Comparison of ENCODE assay signal across 8 cellular contexts in genomic region chr4:70706516-70706915, GRCh38.
DNase-seq lines count a peak whose midpoint lies in the region; TF ChIP-seq lines count a peak whose summit lies in the region.

No MANE protein-coding gene starts in this region.

- peaks cover 22% of the 10 kb centered on the region for H3K4me1 Mint-ChIP-seq in dendritic cell treated with granulocyte-macrophage colony-stimulating factor and Interleukin-4, amounts not matched to agents 40 ng/mL and 50 ng/mL, for 4 days (ENCODE audit: low read depth)
- H3K4me1 Mint-ChIP-seq in nephron, result peaks cover 32% of the 10 kb centered on the region

- DNase-seq in LNCaP clone FGC (ENCODE audit: low read depth) (no peak), DMS153 (lab: John Stamatoyannopoulos, UW) (no peak), SW480 (ENCODE audit: low spot score) (no peak), germinal center (ENCODE audit: low spot score) (no peak), HEK293T (ENCODE audit: extremely low spot score) (no peak)

- no peaks in the 10 kb centered on the region for H3K27me3 Mint-ChIP-seq in dendritic cell treated with granulocyte-macrophage colony-stimulating factor and Interleukin-4, amounts not matched to agents 40 ng/mL and 50 ng/mL, for 4 days
- H3K27me3 Mint-ChIP-seq in nephron (ENCODE audit: low read depth), result no peaks in the 10 kb centered on the region

- POLR2A ChIA-PET in HEK293T (lab: Yijun Ruan, JAX), result interaction anchor here (1.0 to 3.4 kb wide), 5 partner anchors 16 to 114 kb away, joined by 3 to 19 read pairs (median 5); partner anchors contain the start of genes RUFY3 and UTP3

- H3K9me3 Mint-ChIP-seq in dendritic cell treated with granulocyte-macrophage colony-stimulating factor and Interleukin-4, amounts not matched to agents 40 ng/mL and 50 ng/mL, for 4 days, result no peaks in the 10 kb centered on the region
- H3K9me3 Mint-ChIP-seq in nephron, result no peaks in the 10 kb centered on the region

- H3K27ac ChIP-seq in C4-2B, result peak overlapping the region; percentile 87; the same call in 1 of the 2 replicates

- H3K27ac Mint-ChIP-seq in dendritic cell treated with granulocyte-macrophage colony-stimulating factor and Interleukin-4, amounts not matched to agents 40 ng/mL and 50 ng/mL, for 4 days, result peak overlapping the region; percentile 92
- peak overlapping the region; percentile 95 to 98 (median 97) for H3K27ac Mint-ChIP-seq in nephron

- H3K4me3 ChIP-seq in LNCaP clone FGC (ENCODE audit: low read depth, low read length), result peak overlapping the region; percentile 62

- CTCF ChIA-PET in HEK293T (lab: Yijun Ruan, JAX), result interaction anchor here (0.5 to 1.0 kb wide), 3 partner anchors 23 to 102 kb away, joined by 3 to 4 read pairs (median 3); no protein-coding TSS in a partner anchor

- peaks cover 11% of the 10 kb centered on the region for H3K36me3 Mint-ChIP-seq in dendritic cell treated with granulocyte-macrophage colony-stimulating factor and Interleukin-4, amounts not matched to agents 40 ng/mL and 50 ng/mL, for 4 days (ENCODE audit: low read depth)
- no peaks in the 10 kb centered on the region for H3K36me3 Mint-ChIP-seq in nephron (ENCODE audit: low read depth)

- TF ChIP-seq CTCF in C4-2B (conservative IDR thresholded peaks at IDR 0.05) (no peak), LNCaP clone FGC (IDR thresholded peaks at IDR 0.05; ENCODE audit: control insufficient read depth, extremely low read depth, insufficient read depth) (no peak), nephron (IDR thresholded peaks at IDR 0.05; ENCODE audit: unreplicated experiment in 3 of 3) (no peak)

- intact Hi-C loops in dendritic cell treated with granulocyte-macrophage colony-stimulating factor and Interleukin-4, amounts not matched to agents 40 ng/mL and 50 ng/mL, for 4 days (cut with micrococcal nuclease), result loop anchor here (10.0 kb wide), 1 partner anchor 68 kb away; no protein-coding TSS in a partner anchor

- H3K4me3 Mint-ChIP-seq in dendritic cell treated with granulocyte-macrophage colony-stimulating factor and Interleukin-4, amounts not matched to agents 40 ng/mL and 50 ng/mL, for 4 days, result peak overlapping the region; percentile 86
- H3K4me3 Mint-ChIP-seq in nephron, result peak overlapping the region; percentile 92 to 95 (median 93)

TF ChIP-seq in HEK293T, 16 proteins besides CTCF, POLR2A, EP300 and RAD21:
- TF ChIP-seq FOXK2 (IDR thresholded peaks at IDR 0.05) (no peak), SUZ12 (IDR thresholded peaks at IDR 0.05) (no peak), LEF1 (IDR thresholded peaks at IDR 0.05; ENCODE audit: borderline replicate concordance) (no peak), NFRKB (IDR thresholded peaks at IDR 0.05) (no peak), L3MBTL2 (conservative IDR thresholded peaks at IDR 0.05) (no peak), BHLHE40 (IDR thresholded peaks at IDR 0.05; ENCODE audit: borderline replicate concordance) (no peak)
